In genomic region chr17:81223758-81224122, GRCh38 we compare ENCODE assay signal across 6 cellular contexts. TPM values are rescaled to one million over a fixed set of nuclear protein-coding genes. Genes with fewer than 3 reads are reported as not detected.
DNase-seq lines count a peak whose midpoint lies in the region; ATAC-seq lines count a peak whose summit lies in the region.

No MANE protein-coding gene starts in this region.

- H3K4me3 Mint-ChIP-seq in activated naive CD4-positive, alpha-beta T cell treated with anti-CD3 and anti-CD28 coated beads for 36 hours = peak overlapping the region; percentile 77
- peak overlapping the region; percentile 75 to 81 for H3K4me3 Mint-ChIP-seq in effector memory CD8-positive, alpha-beta T cell

- peaks cover 16% of the 10 kb centered on the region for H3K4me1 Mint-ChIP-seq in activated naive CD4-positive, alpha-beta T cell treated with anti-CD3 and anti-CD28 coated beads for 36 hours (ENCODE audit: low read depth)
- H3K4me1 Mint-ChIP-seq in effector memory CD8-positive, alpha-beta T cell (ENCODE audit: low read depth in 2 of 2) = peaks cover 18 to 19% of the 10 kb centered on the region in 2 donors

- intact Hi-C loops in activated naive CD4-positive, alpha-beta T cell treated with anti-CD3 and anti-CD28 coated beads for 36 hours (cut with micrococcal nuclease) = loop anchor here (1.0 to 5.0 kb wide), 4 partner anchors 16 to 330 kb away; partner anchors contain the start of genes NDUFAF8 and TEPSIN

- H3K9me3 Mint-ChIP-seq in activated naive CD4-positive, alpha-beta T cell treated with anti-CD3 and anti-CD28 coated beads for 36 hours = no peaks in the 10 kb centered on the region
- H3K9me3 Mint-ChIP-seq in effector memory CD8-positive, alpha-beta T cell = no peaks in the 10 kb centered on the region

- ATAC-seq in effector memory CD8-positive, alpha-beta T cell (replicated peaks) = no peak

- peak overlapping the region; percentile 13 for H3K27ac Mint-ChIP-seq in activated naive CD4-positive, alpha-beta T cell treated with anti-CD3 and anti-CD28 coated beads for 36 hours
- peak overlapping the region; percentile 13 to 59 for H3K27ac Mint-ChIP-seq in effector memory CD8-positive, alpha-beta T cell

- peaks cover 1% of the 10 kb centered on the region for H3K36me3 Mint-ChIP-seq in activated naive CD4-positive, alpha-beta T cell treated with anti-CD3 and anti-CD28 coated beads for 36 hours (ENCODE audit: low read depth)
- H3K36me3 Mint-ChIP-seq in effector memory CD8-positive, alpha-beta T cell (ENCODE audit: insufficient read depth) = peaks cover 8% of the 10 kb centered on the region

- no peaks in the 10 kb centered on the region for H3K27me3 Mint-ChIP-seq in activated naive CD4-positive, alpha-beta T cell treated with anti-CD3 and anti-CD28 coated beads for 36 hours (ENCODE audit: low read depth)
- H3K27me3 Mint-ChIP-seq in effector memory CD8-positive, alpha-beta T cell = no peaks in the 10 kb centered on the region

- DNase-seq in activated naive CD4-positive, alpha-beta T cell treated with anti-CD3 and anti-CD28 coated beads for 36 hours = no peak
- no peak for DNase-seq in activated naive CD4-positive, alpha-beta T cell treated with anti-CD3 and anti-CD28 coated beads, Interleukin-2, amount 50 U/mL, for 16 hours
- DNase-seq in effector memory CD8-positive, alpha-beta T cell = no peak
- DNase-seq in superior temporal gyrus (ENCODE audit: extremely low spot score) (peak; percentile 20), NCI-H510A (lab: John Stamatoyannopoulos, UW) (no peak), NCI-H82 treated with DMSO at 0.1 percent for 48 hours (lab: John Stamatoyannopoulos, UW; ENCODE audit: unreplicated experiment) (no peak)

- CTCF ChIA-PET in activated naive CD4-positive, alpha-beta T cell treated with anti-CD3 and anti-CD28 coated beads for 36 hours (lab: Charles Lee) = no interaction called here

RNA-seq across cellular contexts. Expression of gene CEP131, which starts 1.0 kb away (rescaled TPM):
- total RNA-seq in activated naive CD4-positive, alpha-beta T cell treated with anti-CD3 and anti-CD28 coated beads for 36 hours = 1 to 10 TPM; 9.4 to 9.8 TPM

RNA-seq across cellular contexts. Expression of gene TEPSIN, which starts 15.1 kb away (rescaled TPM):
- total RNA-seq in activated naive CD4-positive, alpha-beta T cell treated with anti-CD3 and anti-CD28 coated beads for 36 hours = 10 to 100 TPM; 21.7 to 25.9 TPM

RNA-seq across cellular contexts. Expression of gene NDUFAF8, which starts 15.4 kb away (rescaled TPM):
- 10 to 100 TPM; 75.7 to 77.0 TPM for total RNA-seq in activated naive CD4-positive, alpha-beta T cell treated with anti-CD3 and anti-CD28 coated beads for 36 hours

RNA-seq across cellular contexts. Expression of gene AATK, which starts 57.7 kb away (rescaled TPM):
- under 1 TPM in 1 of 2 experiments, not detected in 1; 0.32 TPM for total RNA-seq in activated naive CD4-positive, alpha-beta T cell treated with anti-CD3 and anti-CD28 coated beads for 36 hours

RNA-seq across cellular contexts. Expression of gene PVALEF, which starts 58.4 kb away (rescaled TPM):
- not detected for total RNA-seq in activated naive CD4-positive, alpha-beta T cell treated with anti-CD3 and anti-CD28 coated beads for 36 hours
